ENCODE assay signal across 9 cellular contexts in genomic region chr6:79586548-79586947, GRCh38. TPM values are rescaled to one million over a fixed set of nuclear protein-coding genes. Genes with fewer than 3 reads are reported as not detected.
DNase-seq lines count a peak whose midpoint lies in the region; ATAC-seq and TF ChIP-seq lines count a peak whose summit lies in the region.
"Had no signal": no experiment of that assay in that cellular context is flagged by ENCODE, and none has a peak within 500 bp of the region (broad histone marks: within the 10 kb centered on the region; RNA-seq: fewer than 3 reads in every experiment).

No MANE protein-coding gene starts in this region.

- no peak overlapping the region for H4K8ac ChIP-seq in mesendoderm (ENCODE audit: low read depth, low read length)

- TF ChIP-seq EP300 in tibial nerve (IDR thresholded peaks at IDR 0.05): no peak

- no peak overlapping the region for H3K4me2 ChIP-seq in mesendoderm (ENCODE audit: low read length)

- no peak overlapping the region for H2BK5ac ChIP-seq in mesendoderm (ENCODE audit: low read length)

- DNase-seq in Daoy (ENCODE audit: low read depth) (peak; percentile 22), HT-29 (ENCODE audit: low spot score) (peak; percentile 76), astrocyte of the hippocampus (ENCODE audit: low read depth, low spot score) (peak; percentile 30), mesendoderm (peak; percentile 68), COLO829 (ENCODE audit: low spot score) (no peak), tibial nerve (ENCODE audit: low spot score in 2 of 2) (no peak), DMS79 (lab: John Stamatoyannopoulos, UW) (no peak)

- H2AK5ac ChIP-seq in mesendoderm (ENCODE audit: low read length): no peak overlapping the region

- peaks cover 0 to 21% (median 0%) of the 10 kb centered on the region in 4 donors for H3K9me3 ChIP-seq in tibial nerve
- H3K9me3 ChIP-seq: SJCRH30 had no signal

- H4K5ac ChIP-seq in mesendoderm (ENCODE audit: low read length): no peak overlapping the region

- no peak overlapping the region for H3K4me3 ChIP-seq in mesendoderm (ENCODE audit: low read length)
- H3K4me3 ChIP-seq in tibial nerve: no peak overlapping the region
- H3K4me3 ChIP-seq: SJCRH30 had no signal

- H3K18ac ChIP-seq in mesendoderm (ENCODE audit: low read length): no peak overlapping the region

- H3K9ac ChIP-seq in mesendoderm (ENCODE audit: low read length): no peak overlapping the region

- H3K27me3 ChIP-seq in mesendoderm (ENCODE audit: insufficient read depth, low read length, poor library complexity) (no peaks in the 10 kb centered on the region), tibial nerve (no peaks in the 10 kb centered on the region)
- H3K27me3 ChIP-seq: SJCRH30 had no signal

- H3K36me3 ChIP-seq in mesendoderm (ENCODE audit: control insufficient read depth, insufficient read depth, low read length) (no peaks in the 10 kb centered on the region), tibial nerve (no peaks in the 10 kb centered on the region)
- H3K36me3 ChIP-seq: SJCRH30 had no signal

- no peak overlapping the region for H2BK15ac ChIP-seq in mesendoderm (replicated peaks; ENCODE audit: low read depth)

- H3K27ac ChIP-seq in mesendoderm (ENCODE audit: low read depth, low read length): no peak overlapping the region
- no peak overlapping the region for H3K27ac ChIP-seq in tibial nerve
- H3K27ac ChIP-seq: SJCRH30 had no signal

- no peaks in the 10 kb centered on the region for H3K79me1 ChIP-seq in mesendoderm (ENCODE audit: low read length)

- H3K23ac ChIP-seq in mesendoderm (ENCODE audit: low read length): no peak overlapping the region

- no peak for ATAC-seq in HG03108 (IDR thresholded peaks at IDR 0.05; ENCODE audit: unreplicated experiment)

- H3K4me1 ChIP-seq in mesendoderm (ENCODE audit: control insufficient read depth, low read depth, low read length): no peaks in the 10 kb centered on the region
- H3K4me1 ChIP-seq in tibial nerve: no peaks in the 10 kb centered on the region
- H3K4me1 ChIP-seq: SJCRH30 had no signal

- H3K56ac ChIP-seq in mesendoderm (ENCODE audit: low read length): no peak overlapping the region

- no peaks in the 10 kb centered on the region for H3K79me2 ChIP-seq in mesendoderm (ENCODE audit: control insufficient read depth, insufficient read depth, low read length)

- no peak overlapping the region for H2BK120ac ChIP-seq in mesendoderm (ENCODE audit: low read depth, low read length)

- TF ChIP-seq CTCF in tibial nerve (IDR thresholded peaks at IDR 0.05): no peak

- H3K4ac ChIP-seq in mesendoderm (ENCODE audit: low read depth, low read length): no peak overlapping the region

- TF ChIP-seq POLR2A in tibial nerve (IDR thresholded peaks at IDR 0.05): no peak

RNA-seq across cellular contexts. Expression of gene SH3BGRL2, which starts 44.6 kb away (rescaled TPM):
- total RNA-seq in Daoy (2014; rRNA removed; shearing (Covaris generic)): 13.2 and 15.8 TPM in 2 replicates
- 17.6 and 19.2 TPM in 2 replicates for total RNA-seq in HT-29 (2014; rRNA removed; shearing (Covaris generic))
- polyA plus RNA-seq in mesendoderm (2013, experiment 1 of 2): 18.8 TPM
- polyA plus RNA-seq in mesendoderm (2013, experiment 2 of 2): 18.6 TPM
- 10 to 100 TPM; 25.5 to 65.3 (median 48.8) TPM for total RNA-seq in tibial nerve

RNA-seq across cellular contexts. Expression of gene LCA5, which starts 49.3 kb away (rescaled TPM):
- total RNA-seq in Daoy (2014; rRNA removed; shearing (Covaris generic)): 2.2 and 5.0 TPM in 2 replicates
- total RNA-seq in HT-29 (2014; rRNA removed; shearing (Covaris generic)): 0.29 and 0.36 TPM in 2 replicates
- polyA plus RNA-seq in mesendoderm (2013, experiment 1 of 2): 1.4 TPM
- polyA plus RNA-seq in mesendoderm (2013, experiment 2 of 2): 1.8 TPM
- total RNA-seq in tibial nerve: 10 to 100 TPM in 2 of 4 donors, 1 to 10 TPM in 2; 5.1 to 15.7 (median 9.5) TPM

Comparison
In these comparisons a context has a peak if more than half of its experiments do, and no peak if none do; other contexts are left out.
1. DNase-seq: peak in Daoy (single experiment), HT-29 (single experiment), astrocyte of the hippocampus (single experiment) and mesendoderm (single experiment); none in COLO829 (single experiment), tibial nerve (0 of 2) and DMS79 (single experiment).